15 cellular contexts compared by ENCODE assay signal in the genomic region with DNA sequence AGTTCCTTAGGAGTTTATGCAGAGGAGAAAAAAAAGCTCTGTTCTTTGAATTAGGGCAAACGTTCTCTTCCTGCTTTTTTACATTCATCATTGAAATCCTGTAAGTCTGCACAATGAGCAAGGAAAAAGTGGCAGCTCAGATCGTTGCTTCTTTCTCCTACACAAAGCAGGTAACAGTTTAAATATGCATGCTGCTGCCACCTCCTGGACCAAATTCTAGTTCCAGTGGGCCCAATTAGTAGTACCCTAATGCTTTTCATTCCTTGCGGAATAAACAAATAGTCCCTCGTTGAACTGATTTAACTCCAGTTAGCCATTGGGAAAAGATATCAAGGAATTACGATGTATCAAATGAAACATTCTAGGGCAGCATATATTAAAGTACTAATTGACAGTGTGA. TPM values are rescaled to one million over a fixed set of nuclear protein-coding genes. Genes with fewer than 3 reads are reported as not detected.
DNase-seq lines count a peak whose midpoint lies in the region; ATAC-seq and TF ChIP-seq lines count a peak whose summit lies in the region.
"Had no signal": no experiment of that assay in that cellular context is flagged by ENCODE, and none has a peak within 500 bp of the region (broad histone marks: within the 10 kb centered on the region; RNA-seq: fewer than 3 reads in every experiment).

No MANE protein-coding gene starts in this region.

- no peaks in the 10 kb centered on the region for H3K9me3 Mint-ChIP-seq in activated CD8-positive, alpha-beta T cell treated with anti-CD3 and anti-CD28 coated beads for 36 hours
- H3K9me3 Mint-ChIP-seq in activated CD8-positive, alpha-beta T cell treated with anti-CD3 and anti-CD28 coated beads, Interleukin-2, amount 10 ng/mL, durations not matched to agents 7 days and 5 days (ENCODE audit: insufficient read depth): no peaks in the 10 kb centered on the region
- no peaks in the 10 kb centered on the region for H3K9me3 Mint-ChIP-seq in progenitor cell of endocrine pancreas (ENCODE audit: low read depth)
- H3K9me3 Mint-ChIP-seq: type B pancreatic cell had no signal

- H3K9me3 ChIP-seq in RWPE2 (ENCODE audit: severe bottlenecking): no peaks in the 10 kb centered on the region
- H3K9me3 ChIP-seq in suprapubic skin: no peaks in the 10 kb centered on the region
- H3K9me3 ChIP-seq: BE2C had no signal

- H3K36me3 ChIP-seq in RWPE2 (ENCODE audit: low read depth) (peaks cover 77% of the 10 kb centered on the region), suprapubic skin (peaks cover 33% of the 10 kb centered on the region)

- peak; percentile 18 for DNase-seq in activated CD8-positive, alpha-beta T cell treated with anti-CD3 and anti-CD28 coated beads for 36 hours
- no peak for DNase-seq in activated CD8-positive, alpha-beta T cell treated with anti-CD3 and anti-CD28 coated beads, Interleukin-2, amount 10 ng/mL, durations not matched to agents 7 days and 5 days
- no peak for DNase-seq in RWPE2 (ENCODE audit: low spot score)
- peak; percentile 24 for DNase-seq in fibroblast of pulmonary artery (ENCODE audit: low read depth)
- DNase-seq in progenitor cell of endocrine pancreas (ENCODE audit: low spot score, unreplicated experiment): no peak
- no peak for DNase-seq in cerebellar nuclear complex (lab: John Stamatoyannopoulos, UW)
- DNase-seq in suprapubic skin (ENCODE audit: low spot score in 2 of 2): no peak
- DNase-seq: BE2C, NCI-H69, occipital lobe, T-helper 1 cell had no signal

- CTCF ChIA-PET in activated CD8-positive, alpha-beta T cell treated with anti-CD3 and anti-CD28 coated beads for 36 hours (lab: Charles Lee): interaction anchor here (0.7 to 2.9 kb wide), 7 partner anchors 12 to 446 kb away, joined by 3 to 11 read pairs (median 4); partner anchors contain the start of gene TAF12
- CTCF ChIA-PET in activated CD8-positive, alpha-beta T cell treated with anti-CD3 and anti-CD28 coated beads, Interleukin-2, amount 10 ng/mL, durations not matched to agents 7 days and 5 days (lab: Charles Lee): interaction anchor here (0.9 to 3.6 kb wide), 7 partner anchors 9 to 240 kb away, joined by 3 to 17 read pairs (median 3); partner anchors contain the start of gene YTHDF2

- peak; percentile 19 for TF ChIP-seq CTCF in activated CD8-positive, alpha-beta T cell treated with anti-CD3 and anti-CD28 coated beads for 36 hours (IDR thresholded peaks at IDR 0.05)
- TF ChIP-seq CTCF in RWPE2 (IDR thresholded peaks at IDR 0.05; ENCODE audit: poor library complexity, severe bottlenecking) (peak; percentile 26), fibroblast of pulmonary artery (IDR thresholded peaks at IDR 0.05; ENCODE audit: low read length, missing control alignments) (peak; percentile 34), progenitor cell of endocrine pancreas (IDR thresholded peaks at IDR 0.05; ENCODE audit: unreplicated experiment) (peak; percentile 26), suprapubic skin (IDR thresholded peaks at IDR 0.05) (no peak)

- no peak overlapping the region for H3K4me3 Mint-ChIP-seq in activated CD8-positive, alpha-beta T cell treated with anti-CD3 and anti-CD28 coated beads for 36 hours
- H3K4me3 Mint-ChIP-seq in activated CD8-positive, alpha-beta T cell treated with anti-CD3 and anti-CD28 coated beads, Interleukin-2, amount 10 ng/mL, durations not matched to agents 7 days and 5 days: no peak overlapping the region
- no peak overlapping the region for H3K4me3 Mint-ChIP-seq in progenitor cell of endocrine pancreas (ENCODE audit: low read depth)
- H3K4me3 Mint-ChIP-seq: type B pancreatic cell had no signal

- H3K27me3 Mint-ChIP-seq in activated CD8-positive, alpha-beta T cell treated with anti-CD3 and anti-CD28 coated beads for 36 hours: no peaks in the 10 kb centered on the region
- no peaks in the 10 kb centered on the region for H3K27me3 Mint-ChIP-seq in activated CD8-positive, alpha-beta T cell treated with anti-CD3 and anti-CD28 coated beads, Interleukin-2, amount 10 ng/mL, durations not matched to agents 7 days and 5 days (ENCODE audit: low read depth)
- no peaks in the 10 kb centered on the region for H3K27me3 Mint-ChIP-seq in progenitor cell of endocrine pancreas
- H3K27me3 Mint-ChIP-seq: type B pancreatic cell had no signal

- H3K4me3 ChIP-seq in RWPE2 (ENCODE audit: severe bottlenecking) (no peak overlapping the region), fibroblast of pulmonary artery (replicated peaks; ENCODE audit: low read depth, low read length) (no peak overlapping the region), suprapubic skin (no peak overlapping the region)

- no peak for TF ChIP-seq EP300 in suprapubic skin (IDR thresholded peaks at IDR 0.05)

- H3K4me1 ChIP-seq in RWPE2 (ENCODE audit: insufficient read depth, poor library complexity, severe bottlenecking) (peaks cover 3% of the 10 kb centered on the region), suprapubic skin (peaks cover 46% of the 10 kb centered on the region)
- H3K4me1 ChIP-seq: BE2C had no signal

- peaks cover 29% of the 10 kb centered on the region for H3K36me3 Mint-ChIP-seq in activated CD8-positive, alpha-beta T cell treated with anti-CD3 and anti-CD28 coated beads for 36 hours (ENCODE audit: low read depth)
- peaks cover 25% of the 10 kb centered on the region for H3K36me3 Mint-ChIP-seq in activated CD8-positive, alpha-beta T cell treated with anti-CD3 and anti-CD28 coated beads, Interleukin-2, amount 10 ng/mL, durations not matched to agents 7 days and 5 days (ENCODE audit: low read depth)
- H3K36me3 Mint-ChIP-seq in progenitor cell of endocrine pancreas (ENCODE audit: insufficient read depth): peaks cover 14% of the 10 kb centered on the region

- no peak for ATAC-seq in activated CD8-positive, alpha-beta T cell treated with anti-CD3 and anti-CD28 coated beads for 36 hours
- no peak for ATAC-seq in activated CD8-positive, alpha-beta T cell treated with anti-CD3 and anti-CD28 coated beads, Interleukin-2, amount 10 ng/mL, durations not matched to agents 7 days and 5 days
- ATAC-seq in RWPE2 (ENCODE audit: low read depth) (no peak), GM21619 (IDR thresholded peaks at IDR 0.05; ENCODE audit: unreplicated experiment) (no peak)

- H3K27me3 ChIP-seq in RWPE2 (ENCODE audit: insufficient read depth, poor library complexity, severe bottlenecking) (no peaks in the 10 kb centered on the region), suprapubic skin (no peaks in the 10 kb centered on the region)
- H3K27me3 ChIP-seq: BE2C had no signal

- H3K27ac ChIP-seq in RWPE2 (ENCODE audit: poor library complexity, severe bottlenecking): no peak overlapping the region
- H3K27ac ChIP-seq in suprapubic skin: no peak overlapping the region
- H3K27ac ChIP-seq: KMS-11 had no signal

- POLR2A ChIA-PET in activated CD8-positive, alpha-beta T cell treated with anti-CD3 and anti-CD28 coated beads for 36 hours (lab: Charles Lee): interaction anchor here (0.6 to 1.0 kb wide), 3 partner anchors 10 to 17 kb away, joined by 3 to 4 read pairs (median 3); no protein-coding TSS in a partner anchor
- POLR2A ChIA-PET in activated CD8-positive, alpha-beta T cell treated with anti-CD3 and anti-CD28 coated beads, Interleukin-2, amount 10 ng/mL, durations not matched to agents 7 days and 5 days (lab: Charles Lee): no interaction called here

- no peak overlapping the region for H3K27ac Mint-ChIP-seq in activated CD8-positive, alpha-beta T cell treated with anti-CD3 and anti-CD28 coated beads for 36 hours
- no peak overlapping the region for H3K27ac Mint-ChIP-seq in activated CD8-positive, alpha-beta T cell treated with anti-CD3 and anti-CD28 coated beads, Interleukin-2, amount 10 ng/mL, durations not matched to agents 7 days and 5 days
- H3K27ac Mint-ChIP-seq in progenitor cell of endocrine pancreas: peak overlapping the region; percentile 21
- H3K27ac Mint-ChIP-seq: type B pancreatic cell had no signal

- intact Hi-C loops in activated CD8-positive, alpha-beta T cell treated with anti-CD3 and anti-CD28 coated beads for 36 hours (cut with micrococcal nuclease): no loop called here

- peaks cover 17% of the 10 kb centered on the region for H3K4me1 Mint-ChIP-seq in activated CD8-positive, alpha-beta T cell treated with anti-CD3 and anti-CD28 coated beads for 36 hours (ENCODE audit: low read depth)
- H3K4me1 Mint-ChIP-seq in activated CD8-positive, alpha-beta T cell treated with anti-CD3 and anti-CD28 coated beads, Interleukin-2, amount 10 ng/mL, durations not matched to agents 7 days and 5 days (ENCODE audit: low read depth): peaks cover 13% of the 10 kb centered on the region
- H3K4me1 Mint-ChIP-seq in progenitor cell of endocrine pancreas (ENCODE audit: low read depth): peaks cover 10% of the 10 kb centered on the region

- 46% methylated on average over 5 of the region's 5 CpGs for WGBS in suprapubic skin

- TF ChIP-seq POLR2A in suprapubic skin (IDR thresholded peaks at IDR 0.05): no peak

RNA-seq across cellular contexts. Expression of gene YTHDF2, which starts 20.1 kb away (rescaled TPM):
- total RNA-seq in activated CD8-positive, alpha-beta T cell treated with anti-CD3 and anti-CD28 coated beads for 36 hours: 10 to 100 TPM; 72.2 to 82.1 TPM
- 10 to 100 TPM; 67.3 to 80.6 TPM for total RNA-seq in activated CD8-positive, alpha-beta T cell treated with anti-CD3 and anti-CD28 coated beads, Interleukin-2, amount 10 ng/mL, durations not matched to agents 7 days and 5 days
- total RNA-seq in progenitor cell of endocrine pancreas (133 and 135 TPM in 2 replicates), suprapubic skin (100 to 1,000 TPM in 1 of 4 donors, 10 to 100 TPM in 3; 64.8 to 120 (median 84.9) TPM)

RNA-seq across cellular contexts. Expression of gene OPRD1, which starts 55.1 kb away (rescaled TPM):
- under 1 TPM in 1 of 2 experiments, not detected in 1; 0.02 TPM for total RNA-seq in activated CD8-positive, alpha-beta T cell treated with anti-CD3 and anti-CD28 coated beads for 36 hours
- not detected for total RNA-seq in activated CD8-positive, alpha-beta T cell treated with anti-CD3 and anti-CD28 coated beads, Interleukin-2, amount 10 ng/mL, durations not matched to agents 7 days and 5 days
- total RNA-seq in progenitor cell of endocrine pancreas (0.67 and 0.71 TPM in 2 replicates), suprapubic skin (not detected)
- total RNA-seq: cardiac septum had no signal

Comparison
In these comparisons a context has a peak if more than half of its experiments do, and no peak if none do; other contexts are left out.
1. DNase-seq: peak in activated CD8-positive, alpha-beta T cell treated with anti-CD3 and anti-CD28 coated beads for 36 hours (single experiment) and fibroblast of pulmonary artery (single experiment); none in activated CD8-positive, alpha-beta T cell treated with anti-CD3 and anti-CD28 coated beads, Interleukin-2, amount 10 ng/mL, durations not matched to agents 7 days and 5 days (single experiment), RWPE2 (single experiment), progenitor cell of endocrine pancreas (single experiment), cerebellar nuclear complex (0 of 2) and suprapubic skin (0 of 2).
2. CTCF ChIP-seq: peak in activated CD8-positive, alpha-beta T cell treated with anti-CD3 and anti-CD28 coated beads for 36 hours (single experiment), RWPE2 (single experiment), fibroblast of pulmonary artery (single experiment) and progenitor cell of endocrine pancreas (single experiment); none in suprapubic skin (0 of 2).